Comparison of ENCODE assay signal across 2 cellular contexts in the genomic region with DNA sequence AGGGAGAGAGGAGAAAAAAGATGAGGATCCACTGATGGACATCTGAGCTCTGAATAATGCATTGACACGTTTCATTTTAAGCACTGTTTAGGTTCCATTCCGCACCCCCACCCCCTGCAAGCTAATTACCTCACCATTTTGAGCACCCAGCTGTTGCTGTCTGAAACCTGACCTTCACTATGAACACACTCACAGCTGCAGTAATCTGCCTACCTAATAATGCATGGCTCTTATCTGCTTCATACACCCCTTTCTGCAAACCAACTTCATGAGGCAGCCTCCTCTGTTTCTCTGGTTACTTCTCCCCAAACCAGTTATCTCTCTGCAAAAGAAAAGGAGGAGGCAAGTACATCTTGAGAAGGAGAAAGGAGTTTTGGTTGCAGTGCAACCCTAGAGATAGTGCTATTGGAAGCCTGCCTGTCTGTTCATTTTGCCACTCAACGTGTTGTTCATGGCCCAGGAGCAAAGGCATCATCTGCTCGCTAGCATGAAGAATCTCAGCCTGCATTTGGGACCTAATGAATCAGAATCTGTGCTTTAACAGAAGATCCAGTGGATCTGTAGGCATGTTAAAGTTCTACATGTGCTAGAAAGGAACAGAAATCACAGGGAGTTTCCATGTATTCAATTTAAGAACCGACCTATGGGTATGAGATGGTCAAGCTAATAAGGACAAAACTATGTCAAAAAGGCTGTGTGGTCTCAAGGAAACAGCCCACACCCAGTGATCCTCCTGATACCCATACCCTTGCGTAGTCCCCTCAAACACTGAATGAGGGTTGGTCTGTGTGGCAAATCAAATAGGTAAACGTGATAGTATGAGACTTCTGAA.
TF ChIP-seq lines count a peak whose summit lies in the region.

No MANE protein-coding gene starts in this region.

TF ChIP-seq in IMR-90, 13 proteins besides CTCF, POLR2A, EP300 and RAD21:
- TF ChIP-seq MAZ (IDR thresholded peaks at IDR 0.05; ENCODE audit: borderline replicate concordance, low read depth, low read length) = 0 out of 2 replicates have a peak, but pooled peaks have one; percentile 8
- TF ChIP-seq, protein P1, sequence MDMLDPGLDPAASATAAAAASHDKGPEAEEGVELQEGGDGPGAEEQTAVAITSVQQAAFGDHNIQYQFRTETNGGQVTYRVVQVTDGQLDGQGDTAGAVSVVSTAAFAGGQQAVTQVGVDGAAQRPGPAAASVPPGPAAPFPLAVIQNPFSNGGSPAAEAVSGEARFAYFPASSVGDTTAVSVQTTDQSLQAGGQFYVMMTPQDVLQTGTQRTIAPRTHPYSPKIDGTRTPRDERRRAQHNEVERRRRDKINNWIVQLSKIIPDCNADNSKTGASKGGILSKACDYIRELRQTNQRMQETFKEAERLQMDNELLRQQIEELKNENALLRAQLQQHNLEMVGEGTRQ (IDR thresholded peaks at IDR 0.05; ENCODE audit: low read depth, low read length) = no peak

TF ChIP-seq in GM12878, 131 proteins besides CTCF, POLR2A, EP300 and RAD21:
- TF ChIP-seq RELA (IDR thresholded peaks at IDR 0.05; ENCODE audit: borderline replicate concordance, partially characterized antibody) = peak; percentile 23
- peak; percentile 22; the same call in 1 of the 2 replicates for TF ChIP-seq GATAD2B (conservative IDR thresholded peaks at IDR 0.05; ENCODE audit: low read depth)
- TF ChIP-seq, protein P2, sequence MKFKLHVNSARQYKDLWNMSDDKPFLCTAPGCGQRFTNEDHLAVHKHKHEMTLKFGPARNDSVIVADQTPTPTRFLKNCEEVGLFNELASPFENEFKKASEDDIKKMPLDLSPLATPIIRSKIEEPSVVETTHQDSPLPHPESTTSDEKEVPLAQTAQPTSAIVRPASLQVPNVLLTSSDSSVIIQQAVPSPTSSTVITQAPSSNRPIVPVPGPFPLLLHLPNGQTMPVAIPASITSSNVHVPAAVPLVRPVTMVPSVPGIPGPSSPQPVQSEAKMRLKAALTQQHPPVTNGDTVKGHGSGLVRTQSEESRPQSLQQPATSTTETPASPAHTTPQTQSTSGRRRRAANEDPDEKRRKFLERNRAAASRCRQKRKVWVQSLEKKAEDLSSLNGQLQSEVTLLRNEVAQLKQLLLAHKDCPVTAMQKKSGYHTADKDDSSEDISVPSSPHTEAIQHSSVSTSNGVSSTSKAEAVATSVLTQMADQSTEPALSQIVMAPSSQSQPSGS (IDR thresholded peaks at IDR 0.05; ENCODE audit: low read length) = peak; percentile 82
- TF ChIP-seq, protein P3, sequence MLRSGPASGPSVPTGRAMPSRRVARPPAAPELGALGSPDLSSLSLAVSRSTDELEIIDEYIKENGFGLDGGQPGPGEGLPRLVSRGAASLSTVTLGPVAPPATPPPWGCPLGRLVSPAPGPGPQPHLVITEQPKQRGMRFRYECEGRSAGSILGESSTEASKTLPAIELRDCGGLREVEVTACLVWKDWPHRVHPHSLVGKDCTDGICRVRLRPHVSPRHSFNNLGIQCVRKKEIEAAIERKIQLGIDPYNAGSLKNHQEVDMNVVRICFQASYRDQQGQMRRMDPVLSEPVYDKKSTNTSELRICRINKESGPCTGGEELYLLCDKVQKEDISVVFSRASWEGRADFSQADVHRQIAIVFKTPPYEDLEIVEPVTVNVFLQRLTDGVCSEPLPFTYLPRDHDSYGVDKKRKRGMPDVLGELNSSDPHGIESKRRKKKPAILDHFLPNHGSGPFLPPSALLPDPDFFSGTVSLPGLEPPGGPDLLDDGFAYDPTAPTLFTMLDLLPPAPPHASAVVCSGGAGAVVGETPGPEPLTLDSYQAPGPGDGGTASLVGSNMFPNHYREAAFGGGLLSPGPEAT (IDR thresholded peaks at IDR 0.05; ENCODE audit: low read depth) = 0 out of 2 replicates have a peak, but pooled peaks have one; percentile 40
- no peak for TF ChIP-seq JUND (IDR thresholded peaks at IDR 0.05; ENCODE audit: low read depth, low read length)
- peak; percentile 72 for TF ChIP-seq SPI1 (IDR thresholded peaks at IDR 0.05; ENCODE audit: borderline replicate concordance, insufficient read depth, low read depth, low read length)
- no peak for TF ChIP-seq YBX1 (IDR thresholded peaks at IDR 0.05)
- TF ChIP-seq, protein P4, sequence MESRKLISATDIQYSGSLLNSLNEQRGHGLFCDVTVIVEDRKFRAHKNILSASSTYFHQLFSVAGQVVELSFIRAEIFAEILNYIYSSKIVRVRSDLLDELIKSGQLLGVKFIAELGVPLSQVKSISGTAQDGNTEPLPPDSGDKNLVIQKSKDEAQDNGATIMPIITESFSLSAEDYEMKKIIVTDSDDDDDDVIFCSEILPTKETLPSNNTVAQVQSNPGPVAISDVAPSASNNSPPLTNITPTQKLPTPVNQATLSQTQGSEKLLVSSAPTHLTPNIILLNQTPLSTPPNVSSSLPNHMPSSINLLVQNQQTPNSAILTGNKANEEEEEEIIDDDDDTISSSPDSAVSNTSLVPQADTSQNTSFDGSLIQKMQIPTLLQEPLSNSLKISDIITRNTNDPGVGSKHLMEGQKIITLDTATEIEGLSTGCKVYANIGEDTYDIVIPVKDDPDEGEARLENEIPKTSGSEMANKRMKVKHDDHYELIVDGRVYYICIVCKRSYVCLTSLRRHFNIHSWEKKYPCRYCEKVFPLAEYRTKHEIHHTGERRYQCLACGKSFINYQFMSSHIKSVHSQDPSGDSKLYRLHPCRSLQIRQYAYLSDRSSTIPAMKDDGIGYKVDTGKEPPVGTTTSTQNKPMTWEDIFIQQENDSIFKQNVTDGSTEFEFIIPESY (IDR thresholded peaks at IDR 0.05) = no peak
- 0 out of 2 replicates have a peak, but pooled peaks have one; percentile 32 for TF ChIP-seq CHD2 (IDR thresholded peaks at IDR 0.05; ENCODE audit: borderline replicate concordance, low read depth, low read length)
- TF ChIP-seq SREBF2 (IDR thresholded peaks at IDR 0.05; ENCODE audit: low read length) = no peak
- TF ChIP-seq CREM (IDR thresholded peaks at IDR 0.05; ENCODE audit: low read depth) = peak; percentile 27; the same call in 1 of the 2 replicates
- peak; percentile 90 for TF ChIP-seq TCF12 (IDR thresholded peaks at IDR 0.05; ENCODE audit: low read depth, low read length)
- peak; percentile 4; the same call in 1 of the 2 replicates for TF ChIP-seq DPF2 (IDR thresholded peaks at IDR 0.05)
- no peak for TF ChIP-seq BMI1 (IDR thresholded peaks at IDR 0.05; ENCODE audit: borderline replicate concordance)
- TF ChIP-seq EED (IDR thresholded peaks at IDR 0.05; ENCODE audit: low read depth) = peak; percentile 25; the same call in 1 of the 2 replicates
- TF ChIP-seq YY1 (IDR thresholded peaks at IDR 0.05; ENCODE audit: low read depth, low read length) = peak; percentile 31; the same call in 1 of the 2 replicates
- TF ChIP-seq, protein P5, sequence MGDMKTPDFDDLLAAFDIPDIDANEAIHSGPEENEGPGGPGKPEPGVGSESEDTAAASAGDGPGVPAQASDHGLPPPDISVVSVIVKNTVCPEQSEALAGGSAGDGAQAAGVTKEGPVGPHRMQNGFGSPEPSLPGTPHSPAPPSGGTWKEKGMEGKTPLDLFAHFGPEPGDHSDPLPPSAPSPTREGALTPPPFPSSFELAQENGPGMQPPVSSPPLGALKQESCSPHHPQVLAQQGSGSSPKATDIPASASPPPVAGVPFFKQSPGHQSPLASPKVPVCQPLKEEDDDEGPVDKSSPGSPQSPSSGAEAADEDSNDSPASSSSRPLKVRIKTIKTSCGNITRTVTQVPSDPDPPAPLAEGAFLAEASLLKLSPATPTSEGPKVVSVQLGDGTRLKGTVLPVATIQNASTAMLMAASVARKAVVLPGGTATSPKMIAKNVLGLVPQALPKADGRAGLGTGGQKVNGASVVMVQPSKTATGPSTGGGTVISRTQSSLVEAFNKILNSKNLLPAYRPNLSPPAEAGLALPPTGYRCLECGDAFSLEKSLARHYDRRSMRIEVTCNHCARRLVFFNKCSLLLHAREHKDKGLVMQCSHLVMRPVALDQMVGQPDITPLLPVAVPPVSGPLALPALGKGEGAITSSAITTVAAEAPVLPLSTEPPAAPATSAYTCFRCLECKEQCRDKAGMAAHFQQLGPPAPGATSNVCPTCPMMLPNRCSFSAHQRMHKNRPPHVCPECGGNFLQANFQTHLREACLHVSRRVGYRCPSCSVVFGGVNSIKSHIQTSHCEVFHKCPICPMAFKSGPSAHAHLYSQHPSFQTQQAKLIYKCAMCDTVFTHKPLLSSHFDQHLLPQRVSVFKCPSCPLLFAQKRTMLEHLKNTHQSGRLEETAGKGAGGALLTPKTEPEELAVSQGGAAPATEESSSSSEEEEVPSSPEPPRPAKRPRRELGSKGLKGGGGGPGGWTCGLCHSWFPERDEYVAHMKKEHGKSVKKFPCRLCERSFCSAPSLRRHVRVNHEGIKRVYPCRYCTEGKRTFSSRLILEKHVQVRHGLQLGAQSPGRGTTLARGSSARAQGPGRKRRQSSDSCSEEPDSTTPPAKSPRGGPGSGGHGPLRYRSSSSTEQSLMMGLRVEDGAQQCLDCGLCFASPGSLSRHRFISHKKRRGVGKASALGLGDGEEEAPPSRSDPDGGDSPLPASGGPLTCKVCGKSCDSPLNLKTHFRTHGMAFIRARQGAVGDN (IDR thresholded peaks at IDR 0.05) = peak; percentile 36; the same call in 1 of the 2 replicates
- TF ChIP-seq IRF4 (IDR thresholded peaks at IDR 0.05; ENCODE audit: low read depth, low read length) = 0 out of 2 replicates have a peak, but pooled peaks have one; percentile 8
- TF ChIP-seq BCL11A (IDR thresholded peaks at IDR 0.05; ENCODE audit: low read depth, low read length) = peak; percentile 50; the same call in 1 of the 2 replicates
- TF ChIP-seq SUZ12 (IDR thresholded peaks at IDR 0.05; ENCODE audit: unreplicated experiment) = no peak
- TF ChIP-seq NFIC (IDR thresholded peaks at IDR 0.05; ENCODE audit: low read depth, low read length) = peak; percentile 19; the same call in 1 of the 2 replicates
- TF ChIP-seq POU2F2 (IDR thresholded peaks at IDR 0.05; ENCODE audit: borderline replicate concordance, low read depth, low read length) = peak; percentile 43; the same call in 1 of the 3 replicates
- peak; percentile 79 for TF ChIP-seq NR2F1 (conservative IDR thresholded peaks at IDR 0.05)
- TF ChIP-seq FOXM1 (IDR thresholded peaks at IDR 0.05; ENCODE audit: low read depth, low read length) = peak; percentile 12; the same call in 1 of the 2 replicates
- TF ChIP-seq SIN3A (IDR thresholded peaks at IDR 0.05; ENCODE audit: low read depth, low read length) = no peak
- TF ChIP-seq JUNB (IDR thresholded peaks at IDR 0.05) = peak; percentile 74
- TF ChIP-seq TCF3 (IDR thresholded peaks at IDR 0.05; ENCODE audit: borderline replicate concordance, insufficient read depth, low read depth, low read length) = peak; percentile 83; the same call in 1 of the 2 replicates
- TF ChIP-seq, protein P6, sequence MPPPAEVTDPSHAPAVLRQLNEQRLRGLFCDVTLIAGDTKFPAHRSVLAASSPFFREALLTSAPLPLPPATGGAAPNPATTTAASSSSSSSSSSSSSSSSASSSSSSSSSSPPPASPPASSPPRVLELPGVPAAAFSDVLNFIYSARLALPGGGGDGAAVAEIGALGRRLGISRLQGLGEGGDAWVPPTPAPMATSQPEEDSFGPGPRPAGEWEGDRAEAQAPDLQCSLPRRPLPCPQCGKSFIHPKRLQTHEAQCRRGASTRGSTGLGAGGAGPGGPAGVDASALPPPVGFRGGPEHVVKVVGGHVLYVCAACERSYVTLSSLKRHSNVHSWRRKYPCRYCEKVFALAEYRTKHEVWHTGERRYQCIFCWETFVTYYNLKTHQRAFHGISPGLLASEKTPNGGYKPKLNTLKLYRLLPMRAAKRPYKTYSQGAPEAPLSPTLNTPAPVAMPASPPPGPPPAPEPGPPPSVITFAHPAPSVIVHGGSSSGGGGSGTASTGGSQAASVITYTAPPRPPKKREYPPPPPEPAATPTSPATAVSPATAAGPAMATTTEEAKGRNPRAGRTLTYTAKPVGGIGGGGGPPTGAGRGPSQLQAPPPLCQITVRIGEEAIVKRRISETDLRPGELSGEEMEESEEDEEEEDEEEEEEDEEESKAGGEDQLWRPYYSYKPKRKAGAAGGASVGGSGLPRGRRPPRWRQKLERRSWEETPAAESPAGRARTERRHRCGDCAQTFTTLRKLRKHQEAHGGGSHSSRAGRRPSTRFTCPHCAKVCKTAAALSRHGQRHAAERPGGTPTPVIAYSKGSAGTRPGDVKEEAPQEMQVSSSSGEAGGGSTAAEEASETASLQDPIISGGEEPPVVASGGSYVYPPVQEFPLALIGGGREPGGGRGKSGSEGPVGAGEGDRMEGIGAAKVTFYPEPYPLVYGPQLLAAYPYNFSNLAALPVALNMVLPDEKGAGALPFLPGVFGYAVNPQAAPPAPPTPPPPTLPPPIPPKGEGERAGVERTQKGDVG (CRISPR knock-in tag; IDR thresholded peaks at IDR 0.05) = no peak
- no peak for TF ChIP-seq KDM1A (IDR thresholded peaks at IDR 0.05; ENCODE audit: borderline replicate concordance)
- peak; percentile 46 for TF ChIP-seq MTA2 (IDR thresholded peaks at IDR 0.05; ENCODE audit: low read depth)
- TF ChIP-seq STAT1 (conservative IDR thresholded peaks at IDR 0.05) = no peak
- peak; percentile 93 for TF ChIP-seq ATF7 (IDR thresholded peaks at IDR 0.05; ENCODE audit: low read depth)
- TF ChIP-seq BHLHE40 (IDR thresholded peaks at IDR 0.05; ENCODE audit: borderline replicate concordance in 1 of 2, low read depth in 2 of 2, low read length in 1 of 2) = peak in 1 of 2 experiments; percentile 41; a peak in 2 of 4 replicates
- TF ChIP-seq HCFC1 (IDR thresholded peaks at IDR 0.05; ENCODE audit: low read length) = no peak
